ENCODE assay signal across 8 cellular contexts in genomic region chr22:35540600-35541253, GRCh38. TPM values are rescaled to one million over a fixed set of nuclear protein-coding genes. Genes with fewer than 3 reads are reported as not detected.
DNase-seq lines count a peak whose midpoint lies in the region; ATAC-seq and TF ChIP-seq lines count a peak whose summit lies in the region.

RASD2 (plus strand) TSS chr22:35540831; CDS start chr22:35546810, 5,979 bp downstream.

- intact Hi-C loops in activated CD4-positive, alpha-beta T cell treated with anti-CD3 and anti-CD28 coated beads, Interleukin-2, amount 10 ng/mL, durations not matched to agents 24 days and 14 days (cut with micrococcal nuclease) = no loop called here
- intact Hi-C loops in testis (cut with DNase I; ENCODE audit: low total_unique reads) = no loop called here

- H3K4me3 Mint-ChIP-seq in activated CD4-positive, alpha-beta T cell treated with anti-CD3 and anti-CD28 coated beads, Interleukin-2, amount 10 ng/mL, durations not matched to agents 24 days and 14 days = peak within 1 kb of the TSS; percentile 74
- peak within 1 kb of the TSS; percentile 49 for H3K4me3 Mint-ChIP-seq in natural killer cell treated with Interleukin-12 subunit alpha and Interleukin-12 subunit beta and Interleukin-15 and Interleukin-18, amount 100 ng/mL, for 72 hours

- 0 to 5% methylated on average over 4 to 40 of the region's 49 CpGs for WGBS in testis, 2 donors

- no peak within 1 kb of the TSS for H3K27ac ChIP-seq in testis

- H3K27me3 Mint-ChIP-seq in activated CD4-positive, alpha-beta T cell treated with anti-CD3 and anti-CD28 coated beads, Interleukin-2, amount 10 ng/mL, durations not matched to agents 24 days and 14 days = peaks cover 46% of the 10 kb centered on the region
- peaks cover 22 to 23% of the 10 kb centered on the region in 2 donors for H3K27me3 Mint-ChIP-seq in natural killer cell treated with Interleukin-12 subunit alpha and Interleukin-12 subunit beta and Interleukin-15 and Interleukin-18, amount 100 ng/mL, for 72 hours

- H3K27me3 ChIP-seq in testis = no peaks in the 10 kb centered on the region

- H3K36me3 ChIP-seq in testis (ENCODE audit: low read depth, missing control alignments) = no peaks in the 10 kb centered on the region

- ATAC-seq in natural killer cell treated with Interleukin-12 subunit alpha and Interleukin-12 subunit beta and Interleukin-15 and Interleukin-18, amount 100 ng/mL, for 72 hours = peak in 1 of 2 donors; percentile 34

- no peak for TF ChIP-seq CTCF in epithelial cell of proximal tubule (conservative IDR thresholded peaks at IDR 0.05; ENCODE audit: low read depth, low read length)
- TF ChIP-seq CTCF in testis (IDR thresholded peaks at IDR 0.05) = no peak

- H3K4me1 Mint-ChIP-seq in activated CD4-positive, alpha-beta T cell treated with anti-CD3 and anti-CD28 coated beads, Interleukin-2, amount 10 ng/mL, durations not matched to agents 24 days and 14 days = peaks cover 2% of the 10 kb centered on the region
- H3K4me1 Mint-ChIP-seq in natural killer cell treated with Interleukin-12 subunit alpha and Interleukin-12 subunit beta and Interleukin-15 and Interleukin-18, amount 100 ng/mL, for 72 hours (ENCODE audit: low read depth in 2 of 2) = peaks cover 13 to 15% of the 10 kb centered on the region in 2 donors

- no peak for TF ChIP-seq POLR2A in testis (IDR thresholded peaks at IDR 0.05)

- no peaks in the 10 kb centered on the region for H3K9me3 Mint-ChIP-seq in activated CD4-positive, alpha-beta T cell treated with anti-CD3 and anti-CD28 coated beads, Interleukin-2, amount 10 ng/mL, durations not matched to agents 24 days and 14 days
- no peaks in the 10 kb centered on the region for H3K9me3 Mint-ChIP-seq in natural killer cell treated with Interleukin-12 subunit alpha and Interleukin-12 subunit beta and Interleukin-15 and Interleukin-18, amount 100 ng/mL, for 72 hours

- H3K27ac Mint-ChIP-seq in activated CD4-positive, alpha-beta T cell treated with anti-CD3 and anti-CD28 coated beads, Interleukin-2, amount 10 ng/mL, durations not matched to agents 24 days and 14 days = no peak within 1 kb of the TSS
- no peak within 1 kb of the TSS for H3K27ac Mint-ChIP-seq in natural killer cell treated with Interleukin-12 subunit alpha and Interleukin-12 subunit beta and Interleukin-15 and Interleukin-18, amount 100 ng/mL, for 72 hours

- peak within 1 kb of the TSS; percentile 53 for H3K4me3 ChIP-seq in Jurkat, Clone E6-1 (ENCODE audit: low read length)
- H3K4me3 ChIP-seq in epithelial cell of proximal tubule (ENCODE audit: low read depth, low read length) (peak within 1 kb of the TSS; percentile 54), testis (peak within 1 kb of the TSS; percentile 44 to 53)

- H3K4me1 ChIP-seq in testis = no peaks in the 10 kb centered on the region

- no peaks in the 10 kb centered on the region for H3K9me3 ChIP-seq in testis

- no peaks in the 10 kb centered on the region for H3K36me3 Mint-ChIP-seq in activated CD4-positive, alpha-beta T cell treated with anti-CD3 and anti-CD28 coated beads, Interleukin-2, amount 10 ng/mL, durations not matched to agents 24 days and 14 days (ENCODE audit: low read depth)
- H3K36me3 Mint-ChIP-seq in natural killer cell treated with Interleukin-12 subunit alpha and Interleukin-12 subunit beta and Interleukin-15 and Interleukin-18, amount 100 ng/mL, for 72 hours = peaks cover 5% of the 10 kb centered on the region

- peak; percentile 54 for DNase-seq in GM03348 (ENCODE audit: low spot score)
- peak; percentile 23 for DNase-seq in Jurkat, Clone E6-1 (ENCODE audit: low read depth, low spot score)
- DNase-seq in activated CD4-positive, alpha-beta T cell treated with anti-CD3 and anti-CD28 coated beads, Interleukin-2, amount 10 ng/mL, durations not matched to agents 24 days and 14 days = peak; percentile 79
- no peak for DNase-seq in epithelial cell of proximal tubule (ENCODE audit: low read depth)
- DNase-seq in natural killer cell treated with Interleukin-12 subunit alpha and Interleukin-12 subunit beta and Interleukin-15 and Interleukin-18, amount 100 ng/mL, for 72 hours (ENCODE audit: low spot score) = no peak
- DNase-seq in testis = peak; percentile 28
- DNase-seq in SHP77 treated with DMSO at 0.1 percent for 48 hours (lab: John Stamatoyannopoulos, UW) = no peak
- DNase-seq in hepatic stellate cell (ENCODE audit: low spot score) = no peak

RNA-seq across cellular contexts. Expression of gene RASD2, which starts in this region (rescaled TPM):
- polyA plus RNA-seq in Jurkat, Clone E6-1 (2012; ENCODE audit: insufficient read depth, insufficient read length) = 0.68 TPM
- 0.09 TPM in 1 of 2 replicates, not detected in the other for total RNA-seq in activated CD4-positive, alpha-beta T cell treated with anti-CD3 and anti-CD28 coated beads, Interleukin-2, amount 10 ng/mL, durations not matched to agents 24 days and 14 days
- total RNA-seq in epithelial cell of proximal tubule = 0.07 and 0.12 TPM in 2 replicates
- under 1 TPM in 1 of 2 donors, not detected in 1; 0.07 TPM for total RNA-seq in natural killer cell treated with Interleukin-12 subunit alpha and Interleukin-12 subunit beta and Interleukin-15 and Interleukin-18, amount 100 ng/mL, for 72 hours
- total RNA-seq in testis = 1 to 10 TPM; 1.2 to 1.7 TPM
- polyA plus RNA-seq in testis (ENCODE audit: insufficient read depth, low read depth, low replicate concordance) = 1.7 TPM

Comparison
In these comparisons a context has a peak if more than half of its experiments do, and no peak if none do; other contexts are left out.
1. Peak in DNase-seq in activated CD4-positive, alpha-beta T cell treated with anti-CD3 and anti-CD28 coated beads, Interleukin-2, amount 10 ng/mL, durations not matched to agents 24 days and 14 days; RNA of the gene not detected or under 1 TPM.
2. DNase-seq: peak in GM03348 (single experiment), Jurkat, Clone E6-1 (single experiment) and testis (single experiment); none in epithelial cell of proximal tubule (single experiment), natural killer cell treated with Interleukin-12 subunit alpha and Interleukin-12 subunit beta and Interleukin-15 and Interleukin-18, amount 100 ng/mL, for 72 hours (single experiment), SHP77 treated with DMSO at 0.1 percent for 48 hours (single experiment) and hepatic stellate cell (single experiment).
3. Peak in every context shown above with its lines, with median percentiles within 50 percentile points of each other: H3K4me3 ChIP-seq.